Comparison of ENCODE assay signal across 8 cellular contexts in the genomic region with DNA sequence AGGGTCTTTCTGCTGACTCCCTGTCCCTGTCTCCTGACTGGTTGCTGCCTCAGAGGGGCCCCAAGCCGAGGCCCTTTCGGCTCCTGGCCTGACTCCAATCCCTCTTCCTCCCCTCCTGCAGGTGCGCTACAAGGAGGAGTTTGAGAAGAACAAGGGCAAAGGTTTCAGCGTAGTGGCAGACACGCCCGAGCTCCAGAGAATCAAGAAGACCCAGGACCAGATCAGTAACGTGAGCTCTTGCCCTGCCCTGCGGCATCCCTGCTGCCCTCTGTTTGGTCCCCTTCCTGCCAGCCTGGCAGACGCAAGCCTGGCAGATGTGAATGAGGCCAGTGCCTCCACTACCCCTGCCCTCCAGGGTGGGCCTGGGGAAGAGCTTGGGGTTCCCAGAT. TPM values are rescaled to one million over a fixed set of nuclear protein-coding genes. Genes with fewer than 3 reads are reported as not detected.
DNase-seq lines count a peak whose midpoint lies in the region; ATAC-seq and TF ChIP-seq lines count a peak whose summit lies in the region.

No MANE protein-coding gene starts in this region.

- TF ChIP-seq POLR2A in right lobe of liver (IDR thresholded peaks at IDR 0.05) (no peak), vagina (IDR thresholded peaks at IDR 0.05) (no peak)

- H3K4me3 ChIP-seq in CD4-positive, CD25-positive, alpha-beta regulatory T cell (ENCODE audit: low read depth, low read length) = peak overlapping the region; percentile 61
- H3K4me3 ChIP-seq in right lobe of liver = no peak overlapping the region
- H3K4me3 ChIP-seq in vagina = no peak overlapping the region

- peak overlapping the region; percentile 93 for H3K27ac ChIP-seq in CD4-positive, CD25-positive, alpha-beta regulatory T cell (ENCODE audit: insufficient read depth, low read length, poor library complexity, severe bottlenecking)
- peak overlapping the region; percentile 61 for H3K27ac ChIP-seq in RWPE1
- peak overlapping the region; percentile 5 to 71 (median 43) for H3K27ac ChIP-seq in right lobe of liver
- H3K27ac ChIP-seq in vagina = peak overlapping the region; percentile 6

- no peaks in the 10 kb centered on the region for H3K27me3 Mint-ChIP-seq in CD4-positive, CD25-positive, alpha-beta regulatory T cell

- peaks cover 25% of the 10 kb centered on the region for H3K36me3 ChIP-seq in CD4-positive, CD25-positive, alpha-beta regulatory T cell (ENCODE audit: control insufficient read depth, insufficient read depth, low read length)
- H3K36me3 ChIP-seq in right lobe of liver = peaks cover 0 to 4% (median 0%) of the 10 kb centered on the region in 4 donors
- peaks cover 0 to 20% of the 10 kb centered on the region in 2 donors for H3K36me3 ChIP-seq in vagina

- peak overlapping the region; percentile 83 to 89 (median 86) for H3K4me3 Mint-ChIP-seq in CD4-positive, CD25-positive, alpha-beta regulatory T cell

- H3K9me3 ChIP-seq in CD4-positive, CD25-positive, alpha-beta regulatory T cell (ENCODE audit: control insufficient read depth in 2 of 2, low read length in 2 of 2) = no peaks in the 10 kb centered on the region
- H3K9me3 ChIP-seq in right lobe of liver (no peaks in the 10 kb centered on the region), vagina (no peaks in the 10 kb centered on the region)

- peak overlapping the region; percentile 95 to 99 (median 97) for H3K27ac Mint-ChIP-seq in CD4-positive, CD25-positive, alpha-beta regulatory T cell

- WGBS in right lobe of liver (ENCODE audit: insufficient coverage, low coverage, low lambda C conversion rate, missing lambda C conversion rate) = 40% methylated on average over 1 of the region's 9 CpGs

- TF ChIP-seq CTCF in RWPE1 (conservative IDR thresholded peaks at IDR 0.05; ENCODE audit: low read depth) (no peak), right lobe of liver (IDR thresholded peaks at IDR 0.05) (no peak), vagina (IDR thresholded peaks at IDR 0.05) (no peak)

- H3K4me1 ChIP-seq in CD4-positive, CD25-positive, alpha-beta regulatory T cell (ENCODE audit: control insufficient read depth, insufficient read depth, low read length, poor library complexity, severe bottlenecking) = peaks cover 70% of the 10 kb centered on the region
- peaks cover 0 to 72% (median 31%) of the 10 kb centered on the region in 4 donors for H3K4me1 ChIP-seq in right lobe of liver
- peaks cover 84% of the 10 kb centered on the region for H3K4me1 ChIP-seq in vagina

- peak in 2 of 3 donors; percentile 31 to 68 for DNase-seq in CD4-positive, CD25-positive, alpha-beta regulatory T cell
- DNase-seq in RWPE1 (ENCODE audit: low spot score) (no peak), right lobe of liver (no peak), vagina (ENCODE audit: extremely low spot score in 2 of 2) (no peak), NCI-H774 (lab: John Stamatoyannopoulos, UW) (no peak), SKM-1 treated with dmso at 0.1 percent for 144 hours (lab: John Stamatoyannopoulos, UW; ENCODE audit: unreplicated experiment) (no peak), inferior parietal cortex (ENCODE audit: extremely low spot score) (no peak)

- H3K9me3 Mint-ChIP-seq in CD4-positive, CD25-positive, alpha-beta regulatory T cell = no peaks in the 10 kb centered on the region

- intact Hi-C loops in right lobe of liver (cut with DNase I) (no loop called here), vagina (cut with DNase I) (no loop called here)

- H3K36me3 Mint-ChIP-seq in CD4-positive, CD25-positive, alpha-beta regulatory T cell = peaks cover 12% of the 10 kb centered on the region

- ATAC-seq in CD4-positive, CD25-positive, alpha-beta regulatory T cell (ENCODE audit: low read depth in 2 of 2) = peak; percentile 35
- ATAC-seq in GM21529 (IDR thresholded peaks at IDR 0.05; ENCODE audit: unreplicated experiment) = peak; percentile 14
- no peak for ATAC-seq in right lobe of liver

- no peaks in the 10 kb centered on the region for H3K27me3 ChIP-seq in CD4-positive, CD25-positive, alpha-beta regulatory T cell (ENCODE audit: control insufficient read depth, insufficient read depth, low read length)
- H3K27me3 ChIP-seq in right lobe of liver (no peaks in the 10 kb centered on the region), vagina (no peaks in the 10 kb centered on the region)

- H3K4me1 Mint-ChIP-seq in CD4-positive, CD25-positive, alpha-beta regulatory T cell = peaks cover 14 to 79% (median 35%) of the 10 kb centered on the region in 4 donors

- CTCF ChIA-PET in RWPE1 (lab: Yijun Ruan, JAX) = no interaction called here

- POLR2A ChIA-PET in RWPE1 (lab: Yijun Ruan, JAX; ENCODE audit: low non-redundant PET) = interaction anchor here (0.6 kb wide), 1 partner anchor 1247 kb away, joined by 3 read pairs; no protein-coding TSS in a partner anchor

RNA-seq across cellular contexts. Expression of a gene that starts 28.4 kb away (rescaled TPM):
- total RNA-seq in CD4-positive, CD25-positive, alpha-beta regulatory T cell = 154 TPM
- 10 to 100 TPM; 50.3 to 77.3 (median 62.8) TPM for polyA plus RNA-seq in CD4-positive, CD25-positive, alpha-beta regulatory T cell
- total RNA-seq in right lobe of liver (100 to 1,000 TPM in 2 of 6 experiments, 10 to 100 TPM in 4; 52.2 to 124 (median 84.8) TPM), vagina (69.0 TPM)

RNA-seq across cellular contexts. Expression of a gene that starts 44.8 kb away (rescaled TPM):
- total RNA-seq in CD4-positive, CD25-positive, alpha-beta regulatory T cell = 1,411 TPM
- polyA plus RNA-seq in CD4-positive, CD25-positive, alpha-beta regulatory T cell = 1,000 to 10,000 TPM; 1,034 to 1,357 (median 1,206) TPM
- 100 to 1,000 TPM; 389 to 609 (median 436) TPM for total RNA-seq in right lobe of liver
- total RNA-seq in vagina = 1,585 TPM

Comparison
In these comparisons a context has a peak if more than half of its experiments do, and no peak if none do; other contexts are left out.
1. ATAC-seq: peak in CD4-positive, CD25-positive, alpha-beta regulatory T cell (2 of 2) and GM21529 (single experiment); none in right lobe of liver (0 of 4).
2. DNase-seq: peak in CD4-positive, CD25-positive, alpha-beta regulatory T cell (2 of 3); none in RWPE1 (single experiment), right lobe of liver (0 of 3), vagina (0 of 2), NCI-H774 (single experiment), SKM-1 treated with dmso at 0.1 percent for 144 hours (single experiment) and inferior parietal cortex (single experiment).
3. H3K27ac ChIP-seq: peak in every context shown above with its lines; median percentile 93 in CD4-positive, CD25-positive, alpha-beta regulatory T cell; 61 in RWPE1; 43 in right lobe of liver; 6 in vagina.